ENCODE assay signal across 1 cellular context in genomic region chr17:36544320-36545092, GRCh38.
TF ChIP-seq lines count a peak whose summit lies in the region.

A gene with protein sequence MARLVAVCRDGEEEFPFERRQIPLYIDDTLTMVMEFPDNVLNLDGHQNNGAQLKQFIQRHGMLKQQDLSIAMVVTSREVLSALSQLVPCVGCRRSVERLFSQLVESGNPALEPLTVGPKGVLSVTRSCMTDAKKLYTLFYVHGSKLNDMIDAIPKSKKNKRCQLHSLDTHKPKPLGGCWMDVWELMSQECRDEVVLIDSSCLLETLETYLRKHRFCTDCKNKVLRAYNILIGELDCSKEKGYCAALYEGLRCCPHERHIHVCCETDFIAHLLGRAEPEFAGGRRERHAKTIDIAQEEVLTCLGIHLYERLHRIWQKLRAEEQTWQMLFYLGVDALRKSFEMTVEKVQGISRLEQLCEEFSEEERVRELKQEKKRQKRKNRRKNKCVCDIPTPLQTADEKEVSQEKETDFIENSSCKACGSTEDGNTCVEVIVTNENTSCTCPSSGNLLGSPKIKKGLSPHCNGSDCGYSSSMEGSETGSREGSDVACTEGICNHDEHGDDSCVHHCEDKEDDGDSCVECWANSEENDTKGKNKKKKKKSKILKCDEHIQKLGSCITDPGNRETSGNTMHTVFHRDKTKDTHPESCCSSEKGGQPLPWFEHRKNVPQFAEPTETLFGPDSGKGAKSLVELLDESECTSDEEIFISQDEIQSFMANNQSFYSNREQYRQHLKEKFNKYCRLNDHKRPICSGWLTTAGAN (plus strand): TSS chr17:36544919. CDS start chr17:36545725, 806 bp downstream.

TF ChIP-seq in IMR-90, 13 proteins besides CTCF, POLR2A, EP300 and RAD21 (continued from another document):
- TF ChIP-seq MAFK (IDR thresholded peaks at IDR 0.05; ENCODE audit: low read depth, low read length): no peak
- no peak for TF ChIP-seq NFE2L2 (IDR thresholded peaks at IDR 0.05; ENCODE audit: low read depth, low read length)
- peak; percentile 71; the same call in 1 of the 2 replicates for TF ChIP-seq CHD1 (IDR thresholded peaks at IDR 0.05; ENCODE audit: low read depth, low read length)
- no peak for TF ChIP-seq FOS (IDR thresholded peaks at IDR 0.05; ENCODE audit: low read depth, low read length)
- TF ChIP-seq RCOR1 (IDR thresholded peaks at IDR 0.05; ENCODE audit: insufficient replicate concordance, low read length): no peak
- no peak for TF ChIP-seq CEBPB (IDR thresholded peaks at IDR 0.05; ENCODE audit: low read depth, low read length)
- 0 out of 2 replicates have a peak, but pooled peaks have one; percentile 29 for TF ChIP-seq MXI1 (IDR thresholded peaks at IDR 0.05; ENCODE audit: borderline replicate concordance, low read depth, low read length)
